ENCODE assay signal across 26 cellular contexts in genomic region chr3:128177865-128178264, GRCh38. TPM values are rescaled to one million over a fixed set of nuclear protein-coding genes. Genes with fewer than 3 reads are reported as not detected.
DNase-seq lines count a peak whose midpoint lies in the region; ATAC-seq and TF ChIP-seq lines count a peak whose summit lies in the region.
"Had no signal": no experiment of that assay in that cellular context is flagged by ENCODE, and none has a peak within 500 bp of the region (broad histone marks: within the 10 kb centered on the region; RNA-seq: fewer than 3 reads in every experiment).

No MANE protein-coding gene starts in this region.

- no peaks in the 10 kb centered on the region for H4K20me1 ChIP-seq in SK-N-SH (ENCODE audit: insufficient read depth)

- H3K27me3 ChIP-seq in SK-N-SH (ENCODE audit: insufficient read depth): no peaks in the 10 kb centered on the region
- no peaks in the 10 kb centered on the region for H3K27me3 ChIP-seq in uterus
- no peaks in the 10 kb centered on the region for H3K27me3 ChIP-seq in Caco-2 (replicated peaks; ENCODE audit: control insufficient read depth, insufficient read depth, low read length)
- H3K27me3 ChIP-seq: BE2C, tibial artery had no signal

- H3K27ac ChIP-seq in SK-N-SH (ENCODE audit: low read depth in 2 of 2, low read length in 1 of 2): peak overlapping the region in 1 of 2 experiments; percentile 87; a peak in 2 of 4 replicates
- H3K27ac ChIP-seq in SK-N-MC: peak overlapping the region; percentile 76
- peak overlapping the region; percentile 79 to 80 for H3K27ac ChIP-seq in uterus
- H3K27ac ChIP-seq: 22Rv1, psoas muscle, tibial artery had no signal

- no peak overlapping the region for H3K4me3 Mint-ChIP-seq in Caco-2 (ENCODE audit: unreplicated experiment)
- H3K4me3 Mint-ChIP-seq: activated T-cell treated with anti-CD3 and anti-CD28 coated beads, Interleukin-2, amount 50 U/mL, for 24 hours; neural crest cell had no signal

- H3K9me3 ChIP-seq in SK-N-SH (no peaks in the 10 kb centered on the region), SK-N-MC (ENCODE audit: low read depth, low read length) (no peaks in the 10 kb centered on the region), uterus (no peaks in the 10 kb centered on the region), Caco-2 (no peaks in the 10 kb centered on the region)
- H3K9me3 ChIP-seq: BE2C, psoas muscle, tibial artery had no signal

- peaks cover 6% of the 10 kb centered on the region for H3K4me1 Mint-ChIP-seq in Caco-2 (ENCODE audit: low read depth, unreplicated experiment)

- no peak overlapping the region for H3K27ac Mint-ChIP-seq in Caco-2 (ENCODE audit: unreplicated experiment)
- H3K27ac Mint-ChIP-seq: activated CD8-positive, alpha-beta T cell treated with anti-CD3 and anti-CD28 coated beads, Interleukin-2, amount 10 ng/mL, durations not matched to agents 7 days and 5 days; activated naive CD4-positive, alpha-beta T cell treated with anti-CD3 and anti-CD28 coated beads for 36 hours; activated T-cell treated with anti-CD3 and anti-CD28 coated beads, Interleukin-2, amount 50 U/mL, for 24 hours had no signal

- H3K4me3 ChIP-seq in SK-N-SH (ENCODE audit: low read depth in 2 of 2, low read length in 1 of 2) (no peak overlapping the region; a peak in 1 of 4 replicates), SK-N-MC (peak overlapping the region; percentile 66), fibroblast of pulmonary artery (replicated peaks; ENCODE audit: low read depth, low read length) (peak overlapping the region; percentile 38), uterus (peak overlapping the region; percentile 11 to 29), Caco-2 (ENCODE audit: low read depth, low read length) (no peak overlapping the region)
- H3K4me3 ChIP-seq: psoas muscle had no signal

- TF ChIP-seq EP300 in SK-N-SH (IDR thresholded peaks at IDR 0.05; ENCODE audit: borderline replicate concordance in 1 of 2, low read depth in 1 of 2, low read length in 1 of 2): no peak

- intact Hi-C loops in uterus (cut with DNase I; ENCODE audit: low total_unique reads): loop anchor here (5.0 kb wide), 1 partner anchor 309 kb away; no protein-coding TSS in a partner anchor
- intact Hi-C loops in Caco-2 (cut with micrococcal nuclease; ENCODE audit: unreplicated experiment): no loop called here

- H3F3A ChIP-seq in SK-N-SH (replicated peaks; ENCODE audit: insufficient read depth): no peaks in the 10 kb centered on the region

- no peaks in the 10 kb centered on the region for H3K36me3 Mint-ChIP-seq in Caco-2 (ENCODE audit: insufficient read depth, unreplicated experiment)

- peaks cover 0 to 78% of the 10 kb centered on the region in 2 experiments; a peak in 2 of 4 replicates for H3K4me1 ChIP-seq in SK-N-SH (ENCODE audit: control insufficient read depth in 1 of 2, insufficient read depth in 2 of 2, low read depth in 1 of 2, low read length in 1 of 2)
- H3K4me1 ChIP-seq in uterus: peaks cover 4 to 21% of the 10 kb centered on the region in 2 donors
- H3K4me1 ChIP-seq in Caco-2: no peaks in the 10 kb centered on the region

- H3K27me3 Mint-ChIP-seq in Caco-2 (ENCODE audit: insufficient read depth, unreplicated experiment): no peaks in the 10 kb centered on the region
- H3K27me3 Mint-ChIP-seq: activated T-cell treated with anti-CD3 and anti-CD28 coated beads, Interleukin-2, amount 50 U/mL, for 24 hours had no signal

- peak overlapping the region; percentile 71; the same call in 1 of the 2 replicates for H3K4me2 ChIP-seq in SK-N-SH

- TF ChIP-seq CTCF in SK-N-SH (IDR thresholded peaks at IDR 0.05) (no peak), fibroblast of pulmonary artery (IDR thresholded peaks at IDR 0.05; ENCODE audit: low read length, missing control alignments) (no peak), uterus (IDR thresholded peaks at IDR 0.05) (no peak), Caco-2 (IDR thresholded peaks at IDR 0.05; ENCODE audit: insufficient read depth in 1 of 2, low read depth in 1 of 2, low read length in 1 of 2, severe bottlenecking in 1 of 2, unreplicated experiment in 1 of 2) (no peak)

- WGBS in SK-N-SH (ENCODE audit: low lambda C conversion rate): 88% methylated on average over 2 of the region's 2 CpGs

- no TSS peak for BruUV-seq in Caco-2 (replicated peaks; lab: Mats Ljungman, UMichigan)

- POLR2A ChIA-PET in SK-N-SH (lab: Yijun Ruan, JAX): no interaction called here
- POLR2A ChIA-PET in Caco-2 (lab: Charles Lee): no interaction called here

- no peaks in the 10 kb centered on the region for H3K9me3 Mint-ChIP-seq in Caco-2 (ENCODE audit: unreplicated experiment)
- H3K9me3 Mint-ChIP-seq: activated naive CD4-positive, alpha-beta T cell treated with anti-CD3 and anti-CD28 coated beads for 36 hours; activated T-cell treated with anti-CD3 and anti-CD28 coated beads, Interleukin-2, amount 50 U/mL, for 24 hours; neural crest cell had no signal

- DNase-seq in SK-N-SH (no peak), SK-N-MC (ENCODE audit: low read depth, low spot score) (no peak), fibroblast of pulmonary artery (ENCODE audit: low read depth) (no peak), uterus (no peak), Caco-2 (no peak), C1 segment of cervical spinal cord (lab: John Stamatoyannopoulos, UW) (no peak)
- DNase-seq: activated CD4-positive, CD25-positive, alpha-beta regulatory T cell; activated CD8-positive, alpha-beta T cell treated with anti-CD3 and anti-CD28 coated beads, Interleukin-2, amount 10 ng/mL, durations not matched to agents 7 days and 5 days; activated naive CD4-positive, alpha-beta T cell treated with anti-CD3 and anti-CD28 coated beads for 36 hours; activated T-cell treated with anti-CD3 and anti-CD28 coated beads, Interleukin-2, amount 50 U/mL, for 24 hours; aorta; BE2C; Calu3; MV-4-11; NCI-H187 treated with DMSO at 0.1 percent for 48 hours; NCI-H2227 treated with DMSO at 0.1 percent for 48 hours; psoas muscle; small intestine; stimulated activated naive CD8-positive, alpha-beta T cell treated with anti-CD3 and anti-CD28 coated beads, Interleukin-15, Interleukin-2, amounts not matched to agents 100 U/mL and 50 U/mL, for 24 hours; tibial artery had no signal

- no peak overlapping the region for H2AFZ ChIP-seq in SK-N-SH (ENCODE audit: low read depth)

- H3K79me2 ChIP-seq in SK-N-SH (ENCODE audit: insufficient read depth): no peaks in the 10 kb centered on the region

- H3K36me3 ChIP-seq in SK-N-SH (replicated peaks in 1 of 2; ENCODE audit: control insufficient read depth in 1 of 2, insufficient read depth in 2 of 2, low read length in 1 of 2) (no peaks in the 10 kb centered on the region), SK-N-MC (ENCODE audit: insufficient read depth, low read length) (no peaks in the 10 kb centered on the region), uterus (no peaks in the 10 kb centered on the region), Caco-2 (ENCODE audit: control insufficient read depth, insufficient read depth, low read length) (no peaks in the 10 kb centered on the region)
- H3K36me3 ChIP-seq: BE2C, tibial artery had no signal

- no peak overlapping the region for H3K9ac ChIP-seq in SK-N-SH
- peak overlapping the region; percentile 71 for H3K9ac ChIP-seq in SK-N-MC (ENCODE audit: insufficient read length)

- ATAC-seq in SK-N-SH treated with all-trans-retinoic acid at 6 μM for 48 hours (no peak), HG03565 (IDR thresholded peaks at IDR 0.05; ENCODE audit: unreplicated experiment) (no peak)
- ATAC-seq: activated CD8-positive, alpha-beta T cell treated with anti-CD3 and anti-CD28 coated beads, Interleukin-2, amount 10 ng/mL, durations not matched to agents 7 days and 5 days; esophagus mucosa; Panc1; psoas muscle; stimulated activated naive CD8-positive, alpha-beta T cell treated with anti-CD3 and anti-CD28 coated beads, Interleukin-15, Interleukin-2, amounts not matched to agents 100 U/mL and 50 U/mL, for 24 hours had no signal

- no peak for TF ChIP-seq POLR2A in uterus (IDR thresholded peaks at IDR 0.05)

- H3K9me2 ChIP-seq in SK-N-SH: no peaks in the 10 kb centered on the region

- CTCF ChIA-PET in SK-N-SH (lab: Yijun Ruan, JAX) (interaction anchor here (0.7 to 2.6 kb wide), 12 partner anchors 13 to 440 kb away, joined by 3 to 9 read pairs (median 3); no protein-coding TSS in a partner anchor), Caco-2 (lab: Charles Lee) (no interaction called here)

- TF ChIP-seq RAD21 in SK-N-SH (IDR thresholded peaks at IDR 0.05; ENCODE audit: low read length): no peak

TF ChIP-seq in SK-N-SH, 30 proteins besides CTCF, POLR2A, EP300 and RAD21 (continues in another document):
- TF ChIP-seq MAX (IDR thresholded peaks at IDR 0.05; ENCODE audit: low read depth) (no peak), MEF2A (IDR thresholded peaks at IDR 0.05; ENCODE audit: borderline replicate concordance, low read depth) (no peak), TCF12 (IDR thresholded peaks at IDR 0.05) (no peak), TEAD4 (IDR thresholded peaks at IDR 0.05; ENCODE audit: borderline replicate concordance, insufficient read depth) (no peak), TAF1 (IDR thresholded peaks at IDR 0.05; ENCODE audit: borderline replicate concordance, low read depth, low read length) (no peak), SIN3A (IDR thresholded peaks at IDR 0.05; ENCODE audit: borderline replicate concordance, low read depth, low read length) (no peak)

TF ChIP-seq in SK-N-SH treated with all-trans-retinoic acid at 6 μM for 48 hours, 23 proteins besides CTCF, POLR2A, EP300 and RAD21:
- TF ChIP-seq ISL1 (CRISPR knock-in tag; IDR thresholded peaks at IDR 0.05): no peak
- no peak for TF ChIP-seq ESRRG (CRISPR knock-in tag; IDR thresholded peaks at IDR 0.05)
- TF ChIP-seq PPARA (CRISPR knock-in tag; IDR thresholded peaks at IDR 0.05; ENCODE audit: borderline replicate concordance): no peak
- TF ChIP-seq BACH2 (CRISPR knock-in tag; IDR thresholded peaks at IDR 0.05; ENCODE audit: borderline replicate concordance): no peak

RNA-seq across cellular contexts. Expression of gene EEFSEC, which starts 24.6 kb away (rescaled TPM):
- 10.5 and 12.4 TPM in 2 replicates for polyA plus RNA-seq in SK-N-SH (2012; rRNA removed)
- polyA plus RNA-seq in SK-N-SH (2012; cell fraction: cytosol; rRNA removed): 4.6 and 8.1 TPM in 2 replicates
- 13.3 and 17.4 TPM in 2 replicates for polyA plus RNA-seq in SK-N-SH (2012; cell fraction: nucleus; rRNA removed)
- total RNA-seq in uterus (10 to 100 TPM in 2 of 4 donors, 1 to 10 TPM in 2; 2.9 to 20.0 (median 12.5) TPM), Caco-2 (2022) (13.8 and 14.0 TPM in 2 replicates)

RNA-seq across cellular contexts. Expression of gene RUVBL1, which starts 54.3 kb away (rescaled TPM):
- 140 and 145 TPM in 2 replicates for polyA plus RNA-seq in SK-N-SH (2012; rRNA removed)
- polyA plus RNA-seq in SK-N-SH (2012; cell fraction: cytosol; rRNA removed): 148 and 151 TPM in 2 replicates
- polyA plus RNA-seq in SK-N-SH (2012; cell fraction: nucleus; rRNA removed): 68.4 and 76.8 TPM in 2 replicates
- total RNA-seq in uterus (10 to 100 TPM in 3 of 4 donors, 1 to 10 TPM in 1; 9.7 to 38.4 (median 16.6) TPM), Caco-2 (2022) (53.3 and 56.4 TPM in 2 replicates)

Comparison
In these comparisons a context has a peak if more than half of its experiments do, and no peak if none do; other contexts are left out.
1. H3K4me3 ChIP-seq: peak in SK-N-MC (single experiment), fibroblast of pulmonary artery (single experiment) and uterus (2 of 2); none in SK-N-SH (0 of 2) and Caco-2 (single experiment).